ENCODE assay signal across 26 cellular contexts in the genomic region with DNA sequence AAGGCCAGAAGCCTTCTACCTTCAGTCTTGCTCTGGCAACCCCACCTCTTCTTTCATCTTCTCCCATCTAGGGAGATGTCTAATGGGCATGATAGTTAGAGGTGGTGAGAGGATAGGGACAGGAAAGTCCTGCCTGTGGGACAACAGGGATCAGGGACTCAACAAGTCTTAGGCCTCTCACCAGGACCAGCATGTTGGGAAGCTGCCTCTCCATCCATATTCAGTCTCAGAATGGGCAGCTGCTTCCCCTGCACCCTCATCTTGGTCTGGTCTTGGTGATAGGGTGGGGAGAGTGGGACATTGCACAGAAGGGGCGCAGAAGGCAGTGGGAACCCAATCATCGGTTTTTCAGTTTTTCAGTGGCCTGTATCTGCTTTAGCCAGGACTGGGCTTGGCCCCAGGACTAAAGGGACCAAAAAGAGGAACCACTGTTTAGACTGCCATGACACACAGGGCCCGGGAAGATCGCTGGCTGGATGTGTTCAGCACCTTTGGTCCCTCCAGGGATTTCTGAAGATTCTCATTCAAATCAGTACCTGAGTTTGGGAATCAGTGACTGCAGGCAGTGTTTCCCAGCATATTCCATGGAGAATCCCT. TPM values are rescaled to one million over a fixed set of nuclear protein-coding genes. Genes with fewer than 3 reads are reported as not detected.
"Had no signal": no experiment of that assay in that cellular context is flagged by ENCODE, and none has a peak within 500 bp of the region (broad histone marks: within the 10 kb centered on the region; RNA-seq: fewer than 3 reads in every experiment).

No MANE protein-coding gene starts in this region.

- H3K4me3 ChIP-seq: body of pancreas, lung, prostate gland, right atrium auricular region, tibial nerve, uterus had no signal

- DNase-seq: activated naive CD4-positive, alpha-beta T cell treated with Interleukin-2 at 50 U/mL for 16 hours; activated T-cell treated with anti-CD3 and anti-CD28 coated beads, Interleukin-2, amount 50 U/mL, for 24 hours; body of pancreas; caudate nucleus; endodermal cell; foreskin fibroblast; kidney; occipital lobe; stimulated activated CD4-positive, alpha-beta T cell treated with anti-CD3 and anti-CD28 coated beads, Interleukin-12 subunit alpha, Interleukin-12 subunit beta, amount 100 ng/mL, for 4 hours; stimulated activated CD4-positive, alpha-beta T cell treated with anti-CD3 and anti-CD28 coated beads, Interleukin-1b, Interleukin-23, amount 100 ng/mL, for 48 hours; T-helper 17 cell; uterus had no signal

- H3K27me3 ChIP-seq: body of pancreas, right atrium auricular region, tibial nerve, uterus had no signal

- H3K36me3 ChIP-seq: prostate gland, right atrium auricular region, tibial nerve, uterus had no signal

- H3K4me1 ChIP-seq: prostate gland, right atrium auricular region had no signal

- H3K27ac Mint-ChIP-seq: activated CD4-positive, alpha-beta T cell treated with anti-CD3 and anti-CD28 coated beads, Interleukin-2, amount 10 ng/mL, durations not matched to agents 24 days and 14 days; activated CD8-positive, alpha-beta T cell treated with anti-CD3 and anti-CD28 coated beads, Interleukin-2, amount 10 ng/mL, durations not matched to agents 7 days and 5 days; activated T-cell treated with anti-CD3 and anti-CD28 coated beads, Interleukin-2, amount 50 U/mL, for 24 hours; activated T-helper 2 cell treated with anti-CD3 and anti-CD28 coated beads, Interferon-gamma antibody, Interleukin-2, Interleukin-4, amounts not matched to agents 10 μg/mL and 5 μg/mL and 100 μg/mL, durations not matched to agents 14 hours and 24 hours and 36 hours; endodermal cell; mesothelial cell of epicardium had no signal

- H3K27ac ChIP-seq: body of pancreas, epithelial cell of prostate, prostate gland, right atrium auricular region, tibial nerve had no signal

- H3K9me3 Mint-ChIP-seq: activated CD4-positive, alpha-beta T cell treated with anti-CD3 and anti-CD28 coated beads, Interleukin-2, amount 10 ng/mL, durations not matched to agents 24 days and 14 days; activated T-cell treated with anti-CD3 and anti-CD28 coated beads, Interleukin-2, amount 50 U/mL, for 24 hours; stimulated activated naive CD8-positive, alpha-beta T cell treated with anti-CD3 and anti-CD28 coated beads, Interleukin-15, Interleukin-2, amounts not matched to agents 100 ng/mL and 50 ng/mL, for 24 hours had no signal

- ATAC-seq: body of pancreas had no signal

- H3K4me3 Mint-ChIP-seq: activated CD4-positive, alpha-beta T cell treated with anti-CD3 and anti-CD28 coated beads, Interleukin-2, amount 10 ng/mL, durations not matched to agents 24 days and 14 days; activated CD8-positive, alpha-beta T cell treated with anti-CD3 and anti-CD28 coated beads, Interleukin-2, amount 10 ng/mL, durations not matched to agents 7 days and 5 days; activated T-cell treated with anti-CD3 and anti-CD28 coated beads, Interleukin-2, amount 50 U/mL, for 24 hours; endodermal cell; mesothelial cell of epicardium; stimulated activated naive CD8-positive, alpha-beta T cell treated with anti-CD3 and anti-CD28 coated beads, Interleukin-15, Interleukin-2, amounts not matched to agents 100 ng/mL and 50 ng/mL, for 24 hours; T-helper 17 cell had no signal

- H3K4me1 Mint-ChIP-seq: mesothelial cell of epicardium had no signal

- H3K9me3 ChIP-seq: body of pancreas, prostate gland, right atrium auricular region, tibial nerve, uterus had no signal

- FAIRE-seq: colon, kidney, TTC549 had no signal

RNA-seq across cellular contexts. Expression of a gene that starts 12.7 kb away (rescaled TPM):
- total RNA-seq: activated CD4-positive, alpha-beta T cell treated with anti-CD3 and anti-CD28 coated beads, Interleukin-2, amount 10 ng/mL, durations not matched to agents 24 days and 14 days; activated CD8-positive, alpha-beta T cell treated with anti-CD3 and anti-CD28 coated beads, Interleukin-2, amount 10 ng/mL, durations not matched to agents 7 days and 5 days; activated T-helper 2 cell treated with anti-CD3 and anti-CD28 coated beads, Interferon-gamma antibody, Interleukin-2, Interleukin-4, amounts not matched to agents 10 μg/mL and 5 μg/mL and 100 μg/mL, durations not matched to agents 14 hours and 24 hours and 36 hours; endodermal cell; mesothelial cell of epicardium; occipital lobe; right atrium auricular region had no signal
- polyA plus RNA-seq: neural cell had no signal

RNA-seq across cellular contexts. Expression of a gene that starts 42.0 kb away (rescaled TPM):
- total RNA-seq: activated CD4-positive, alpha-beta T cell treated with anti-CD3 and anti-CD28 coated beads, Interleukin-2, amount 10 ng/mL, durations not matched to agents 24 days and 14 days; activated CD8-positive, alpha-beta T cell treated with anti-CD3 and anti-CD28 coated beads, Interleukin-2, amount 10 ng/mL, durations not matched to agents 7 days and 5 days; activated T-helper 2 cell treated with anti-CD3 and anti-CD28 coated beads, Interferon-gamma antibody, Interleukin-2, Interleukin-4, amounts not matched to agents 10 μg/mL and 5 μg/mL and 100 μg/mL, durations not matched to agents 14 hours and 24 hours and 36 hours; left lobe of liver; mesothelial cell of epicardium; occipital lobe; prostate gland; T-helper 17 cell; tibial nerve had no signal
- polyA plus RNA-seq: neural cell had no signal

RNA-seq across cellular contexts. Expression of a gene that starts 51.5 kb away (rescaled TPM):
- total RNA-seq: activated CD4-positive, alpha-beta T cell treated with anti-CD3 and anti-CD28 coated beads, Interleukin-2, amount 10 ng/mL, durations not matched to agents 24 days and 14 days; activated CD8-positive, alpha-beta T cell treated with anti-CD3 and anti-CD28 coated beads, Interleukin-2, amount 10 ng/mL, durations not matched to agents 7 days and 5 days; activated T-helper 2 cell treated with anti-CD3 and anti-CD28 coated beads, Interferon-gamma antibody, Interleukin-2, Interleukin-4, amounts not matched to agents 10 μg/mL and 5 μg/mL and 100 μg/mL, durations not matched to agents 14 hours and 24 hours and 36 hours; left lobe of liver; lung; mesothelial cell of epicardium; occipital lobe; prostate gland; right atrium auricular region; T-helper 17 cell; tibial nerve had no signal
- polyA plus RNA-seq: lung, neural cell had no signal
